1 cellular context compared by ENCODE assay signal in genomic region chr19:8423821-8424223, GRCh38.
TF ChIP-seq lines count a peak whose summit lies in the region.

No MANE protein-coding gene starts in this region.

TF ChIP-seq in K562, 482 proteins besides CTCF, POLR2A, EP300 and RAD21 (continued from another document and continues in another):
- peak in 1 of 2 experiments; percentile 22; a peak in 1 of 4 replicates for TF ChIP-seq MLLT1 (IDR thresholded peaks at IDR 0.05)
- no peak for TF ChIP-seq HNRNPH1 (optimal IDR thresholded peaks at IDR 0.05; ENCODE audit: low read depth, low read length)
- TF ChIP-seq TARDBP (IDR thresholded peaks at IDR 0.05): no peak
- TF ChIP-seq ZNF699 (CRISPR knock-in tag; IDR thresholded peaks at IDR 0.05; ENCODE audit: insufficient replicate concordance): no peak
- no peak for TF ChIP-seq MEIS2 (IDR thresholded peaks at IDR 0.05; ENCODE audit: partially characterized antibody)
- 0 out of 2 replicates have a peak, but pooled peaks have one; percentile 27 for TF ChIP-seq PHF21A (IDR thresholded peaks at IDR 0.05; ENCODE audit: borderline replicate concordance, low read depth)
- no peak for TF ChIP-seq BCLAF1 (IDR thresholded peaks at IDR 0.05; ENCODE audit: borderline replicate concordance in 1 of 2, control insufficient read depth in 1 of 2, low read depth in 2 of 2, low read length in 1 of 2)
- no peak for TF ChIP-seq STAT5B (CRISPR knock-in tag; IDR thresholded peaks at IDR 0.05)
- TF ChIP-seq ZHX1 (conservative IDR thresholded peaks at IDR 0.05; ENCODE audit: low read length): no peak
- TF ChIP-seq NR2C2 (CRISPR knock-in tag; IDR thresholded peaks at IDR 0.05): no peak
- TF ChIP-seq NR2C2 (tag; IDR thresholded peaks at IDR 0.05): peak; percentile 59; the same call in 1 of the 2 replicates
- TF ChIP-seq HDAC1 (IDR thresholded peaks at IDR 0.05): no peak
- no peak for TF ChIP-seq L3MBTL2 (IDR thresholded peaks at IDR 0.05)
- no peak for TF ChIP-seq MXI1 (IDR thresholded peaks at IDR 0.05; ENCODE audit: low read depth, low read length)
- TF ChIP-seq NBN (IDR thresholded peaks at IDR 0.05; ENCODE audit: low read depth): peak; percentile 74; the same call in 1 of the 2 replicates
- TF ChIP-seq OTX1 (CRISPR knock-in tag; IDR thresholded peaks at IDR 0.05): no peak
- TF ChIP-seq FUS (optimal IDR thresholded peaks at IDR 0.05; ENCODE audit: low read depth, low read length): no peak
- peak; percentile 27; the same call in 1 of the 2 replicates for TF ChIP-seq RFX5 (IDR thresholded peaks at IDR 0.05; ENCODE audit: low read depth, low read length)
- peak; percentile 32; the same call in 1 of the 2 replicates for TF ChIP-seq PKNOX1 (IDR thresholded peaks at IDR 0.05)
- TF ChIP-seq SAFB (IDR thresholded peaks at IDR 0.05; ENCODE audit: borderline replicate concordance, low read depth, low read length): no peak
- peak; percentile 98 for TF ChIP-seq NFATC3 (IDR thresholded peaks at IDR 0.05)
- 0 out of 4 replicates have a peak, but pooled peaks of 1 of the 2 experiments have one; percentile 36 for TF ChIP-seq TEAD1 (CRISPR knock-in tag; IDR thresholded peaks at IDR 0.05)
- no peak for TF ChIP-seq MED1 (CRISPR knock-in tag; IDR thresholded peaks at IDR 0.05; ENCODE audit: borderline replicate concordance)
- no peak for TF ChIP-seq ZBTB11 (CRISPR knock-in tag; IDR thresholded peaks at IDR 0.05)
- peak; percentile 51 for TF ChIP-seq CREB1 (IDR thresholded peaks at IDR 0.05)
- TF ChIP-seq CREB1 (CRISPR knock-in tag; IDR thresholded peaks at IDR 0.05): peak; percentile 59
- peak; percentile 97 for TF ChIP-seq ZNF384 (IDR thresholded peaks at IDR 0.05; ENCODE audit: low read depth, low read length)
- TF ChIP-seq CEBPB (tag; IDR thresholded peaks at IDR 0.05): peak; percentile 70
- peak; percentile 48; the same call in 1 of the 2 replicates for TF ChIP-seq TFAP4 (CRISPR knock-in tag; IDR thresholded peaks at IDR 0.05; ENCODE audit: borderline replicate concordance)
- TF ChIP-seq HDAC6 (IDR thresholded peaks at IDR 0.05; ENCODE audit: low read depth, low read length): no peak
- TF ChIP-seq ZBTB40 (IDR thresholded peaks at IDR 0.05): 0 out of 2 replicates have a peak, but pooled peaks have one; percentile 48
- TF ChIP-seq ZBTB40 (CRISPR knock-in tag; IDR thresholded peaks at IDR 0.05): no peak
- TF ChIP-seq HIVEP1 (CRISPR knock-in tag; IDR thresholded peaks at IDR 0.05): no peak
- TF ChIP-seq CREBBP (IDR thresholded peaks at IDR 0.05; ENCODE audit: low read depth, low read length): no peak
- TF ChIP-seq BRF1 (IDR thresholded peaks at IDR 0.05; ENCODE audit: borderline replicate concordance, extremely low read depth, insufficient read length): no peak
- no peak for TF ChIP-seq E2F5 (CRISPR knock-in tag; IDR thresholded peaks at IDR 0.05)
- no peak for TF ChIP-seq CAMTA2 (CRISPR knock-in tag; conservative IDR thresholded peaks at IDR 0.05)
